In the genomic region with DNA sequence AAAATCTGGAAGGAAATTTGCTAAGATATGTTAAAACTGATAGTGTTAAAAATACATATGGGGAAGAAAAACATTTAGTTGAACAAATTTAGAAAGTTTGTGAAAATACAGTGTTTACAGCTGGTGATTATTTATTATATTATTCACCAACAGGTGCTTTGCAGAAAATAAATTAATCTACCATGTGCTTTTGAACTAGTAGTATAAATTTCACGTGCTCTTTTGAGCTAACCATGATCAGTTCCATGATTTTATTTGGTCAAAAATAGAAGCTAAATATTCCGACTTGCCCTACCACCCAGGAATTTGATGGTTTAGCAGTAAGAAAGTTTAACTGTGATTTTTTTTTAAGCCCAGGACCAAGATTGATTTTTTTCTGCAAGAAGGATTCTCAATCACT, we compare ENCODE assay signal across 29 cellular contexts.
"Had no signal": no experiment of that assay in that cellular context is flagged by ENCODE, and none has a peak within 500 bp of the region (broad histone marks: within the 10 kb centered on the region; RNA-seq: fewer than 3 reads in every experiment).

No MANE protein-coding gene starts in this region.

- ATAC-seq: effector memory CD8-positive, alpha-beta T cell; esophagus mucosa; foreskin keratinocyte; gastrocnemius medialis; gastroesophageal sphincter; heart left ventricle; heart right ventricle had no signal

- H3K36me3 ChIP-seq: colonic mucosa, esophagus muscularis mucosa, esophagus squamous epithelium, gastrocnemius medialis, gastroesophageal sphincter, heart left ventricle, heart right ventricle had no signal

- H3K27me3 Mint-ChIP-seq: dendritic cell treated with granulocyte-macrophage colony-stimulating factor and Interleukin-4, amounts not matched to agents 40 ng/mL and 50 ng/mL, for 4 days; effector memory CD8-positive, alpha-beta T cell had no signal

- H3K9me3 Mint-ChIP-seq: effector memory CD8-positive, alpha-beta T cell; endodermal cell had no signal

- H3K79me2 ChIP-seq: hepatocyte had no signal

- H3K9me3 ChIP-seq: colonic mucosa, esophagus muscularis mucosa, esophagus squamous epithelium, gastrocnemius medialis, gastroesophageal sphincter had no signal

- H3K4me3 ChIP-seq: colonic mucosa, coronary artery, dorsolateral prefrontal cortex, esophagus muscularis mucosa, esophagus squamous epithelium, gastrocnemius medialis, gastroesophageal sphincter, heart left ventricle, heart right ventricle, hepatocyte had no signal

- H3K4me3 Mint-ChIP-seq: dendritic cell treated with granulocyte-macrophage colony-stimulating factor and Interleukin-4, amounts not matched to agents 40 ng/mL and 50 ng/mL, for 4 days; effector memory CD8-positive, alpha-beta T cell; endodermal cell had no signal

- H3K4me1 Mint-ChIP-seq: endodermal cell had no signal

- FAIRE-seq: endometrium, endothelial cell of umbilical vein, frontal cortex had no signal

- DNase-seq: colonic mucosa; cortex of kidney; dermis blood vessel endothelial cell; dorsolateral prefrontal cortex; effector CD4-positive, alpha-beta T cell; effector CD8-positive, alpha-beta T cell; effector memory CD4-positive, alpha-beta T cell; effector memory CD8-positive, alpha-beta T cell; endodermal cell; erythroblast; esophagus squamous epithelium; foreskin fibroblast; foreskin keratinocyte; foreskin melanocyte; gastrocnemius medialis; glutamatergic neuron; head of caudate nucleus; heart left ventricle; heart right ventricle had no signal

- H3K27ac ChIP-seq: colonic mucosa, coronary artery, dorsolateral prefrontal cortex, epithelial cell of prostate, esophagus muscularis mucosa, esophagus squamous epithelium, foreskin keratinocyte, gastrocnemius medialis, gastroesophageal sphincter, heart left ventricle, heart right ventricle, hepatocyte had no signal

- H3K27ac Mint-ChIP-seq: dendritic cell treated with granulocyte-macrophage colony-stimulating factor and Interleukin-4, amounts not matched to agents 40 ng/mL and 50 ng/mL, for 4 days; effector memory CD8-positive, alpha-beta T cell; endodermal cell had no signal

- H3K4me2 ChIP-seq: hepatocyte had no signal

- H3K27me3 ChIP-seq: colonic mucosa, dorsolateral prefrontal cortex, esophagus muscularis mucosa, esophagus squamous epithelium, foreskin keratinocyte, gastrocnemius medialis, gastroesophageal sphincter, heart left ventricle, heart right ventricle, hepatocyte had no signal

- H3K4me1 ChIP-seq: colonic mucosa, esophagus muscularis mucosa, esophagus squamous epithelium, foreskin keratinocyte, gastrocnemius medialis, gastroesophageal sphincter, heart left ventricle, heart right ventricle had no signal

- H2AFZ ChIP-seq: hepatocyte had no signal
